In genomic region chr10:104279550-104280259, GRCh38 we compare ENCODE assay signal across 29 cellular contexts. TPM values are rescaled to one million over a fixed set of nuclear protein-coding genes. Genes with fewer than 3 reads are reported as not detected.
"Had no signal": no experiment of that assay in that cellular context is flagged by ENCODE, and none has a peak within 500 bp of the region (broad histone marks: within the 10 kb centered on the region; RNA-seq: fewer than 3 reads in every experiment).

No MANE protein-coding gene starts in this region.

- H3K27me3 ChIP-seq: colonic mucosa, dorsolateral prefrontal cortex, foreskin keratinocyte had no signal

- ATAC-seq: effector memory CD8-positive, alpha-beta T cell; esophagus mucosa; foreskin keratinocyte; gastrocnemius medialis; gastroesophageal sphincter; heart left ventricle; heart right ventricle had no signal

- H3K9me3 ChIP-seq: colonic mucosa, esophagus muscularis mucosa, esophagus squamous epithelium, gastrocnemius medialis, gastroesophageal sphincter, heart left ventricle, heart right ventricle had no signal

- H3K36me3 ChIP-seq: colonic mucosa, esophagus muscularis mucosa, esophagus squamous epithelium, gastrocnemius medialis, gastroesophageal sphincter, heart left ventricle, heart right ventricle had no signal

- H3K4me3 ChIP-seq: colonic mucosa, coronary artery, dorsolateral prefrontal cortex, esophagus muscularis mucosa, esophagus squamous epithelium, gastrocnemius medialis, gastroesophageal sphincter, heart left ventricle, heart right ventricle had no signal

- H3K27ac ChIP-seq: colonic mucosa, coronary artery, dorsolateral prefrontal cortex, epithelial cell of prostate, esophagus muscularis mucosa, esophagus squamous epithelium, foreskin keratinocyte, gastrocnemius medialis, gastroesophageal sphincter, heart left ventricle, heart right ventricle had no signal

- FAIRE-seq: colon, endometrium, endothelial cell of umbilical vein, frontal cortex had no signal

- DNase-seq: colonic mucosa; cortex of kidney; dermis blood vessel endothelial cell; dorsolateral prefrontal cortex; effector CD4-positive, alpha-beta T cell; effector CD8-positive, alpha-beta T cell; effector memory CD4-positive, alpha-beta T cell; effector memory CD8-positive, alpha-beta T cell; endodermal cell; erythroblast; esophagus squamous epithelium; foreskin fibroblast; foreskin keratinocyte; foreskin melanocyte; gastrocnemius medialis; glutamatergic neuron; head of caudate nucleus; heart left ventricle; heart right ventricle had no signal

- H3K4me1 ChIP-seq: colonic mucosa, gastrocnemius medialis had no signal

RNA-seq across cellular contexts. Expression of gene CFAP43, which starts 47.5 kb away (rescaled TPM):
- total RNA-seq: dermis blood vessel endothelial cell, endothelial cell of umbilical vein, esophagus mucosa, fibroblast of villous mesenchyme, gastrocnemius medialis had no signal
